ENCODE assay signal across 1 cellular context in genomic region chr6:43724914-43725642, GRCh38.
A peak's percentile ranks its signal among the peaks of the same experiment; 100 is the strongest.
TF ChIP-seq lines count a peak whose summit lies in the region.

No MANE protein-coding gene starts in this region.

TF ChIP-seq in HepG2, 621 proteins besides CTCF, POLR2A, EP300 and RAD21 (continued from another document and continues in another):
- TF ChIP-seq ZHX1 (CRISPR knock-in tag; IDR thresholded peaks at IDR 0.05; ENCODE audit: low read depth), result peak; percentile 86
- no peak for TF ChIP-seq ZXDC (CRISPR knock-in tag; IDR thresholded peaks at IDR 0.05)
- TF ChIP-seq ZBTB39 (CRISPR knock-in tag; IDR thresholded peaks at IDR 0.05), result no peak; the same call in 1 of the 2 replicates
- TF ChIP-seq PHF8 (CRISPR knock-in tag; IDR thresholded peaks at IDR 0.05), result peak; percentile 44
- no peak; the same call in 1 of the 2 replicates for TF ChIP-seq ZNF567 (CRISPR knock-in tag; IDR thresholded peaks at IDR 0.05; ENCODE audit: borderline replicate concordance)
- peak; percentile 72 for TF ChIP-seq KDM2A (CRISPR knock-in tag; IDR thresholded peaks at IDR 0.05; ENCODE audit: borderline replicate concordance, low read depth)
- no peak for TF ChIP-seq NR0B2 (CRISPR knock-in tag; IDR thresholded peaks at IDR 0.05)
- TF ChIP-seq ZBTB8A (CRISPR knock-in tag; IDR thresholded peaks at IDR 0.05; ENCODE audit: borderline replicate concordance, low read depth), result no peak
- no peak for TF ChIP-seq CENPBD1 (CRISPR knock-in tag; IDR thresholded peaks at IDR 0.05; ENCODE audit: borderline replicate concordance, low read depth)
- peak; percentile 87 for TF ChIP-seq SAP130 (CRISPR knock-in tag; IDR thresholded peaks at IDR 0.05; ENCODE audit: low read depth)
- TF ChIP-seq ZFP36L2 (CRISPR knock-in tag; IDR thresholded peaks at IDR 0.05), result peak; percentile 48; the same call in 1 of the 2 replicates
- TF ChIP-seq ZNF577 (CRISPR knock-in tag; IDR thresholded peaks at IDR 0.05; ENCODE audit: borderline replicate concordance, low read depth), result no peak
- TF ChIP-seq SMYD3 (CRISPR knock-in tag; IDR thresholded peaks at IDR 0.05), result no peak
- no peak for TF ChIP-seq ZFP1 (CRISPR knock-in tag; IDR thresholded peaks at IDR 0.05)
- TF ChIP-seq ZSCAN5A (CRISPR knock-in tag; IDR thresholded peaks at IDR 0.05; ENCODE audit: borderline replicate concordance), result no peak
- no peak; the same call in 1 of the 2 replicates for TF ChIP-seq ZNF703 (CRISPR knock-in tag; IDR thresholded peaks at IDR 0.05; ENCODE audit: borderline replicate concordance)
- TF ChIP-seq ZNF263 (CRISPR knock-in tag; IDR thresholded peaks at IDR 0.05), result peak; percentile 61; the same call in 1 of the 2 replicates
- no peak for TF ChIP-seq ZNF180 (CRISPR knock-in tag; IDR thresholded peaks at IDR 0.05; ENCODE audit: borderline replicate concordance, low read depth)
- TF ChIP-seq TBL1XR1 (IDR thresholded peaks at IDR 0.05; ENCODE audit: borderline replicate concordance, low read length, partially characterized antibody), result peak; percentile 36
- TF ChIP-seq SOX5 (CRISPR knock-in tag; IDR thresholded peaks at IDR 0.05; ENCODE audit: borderline replicate concordance), result peak; percentile 87
- TF ChIP-seq CENPX (CRISPR knock-in tag; IDR thresholded peaks at IDR 0.05), result no peak
- TF ChIP-seq ZNF543 (CRISPR knock-in tag; IDR thresholded peaks at IDR 0.05), result no peak
- no peak for TF ChIP-seq TAF15 (IDR thresholded peaks at IDR 0.05; ENCODE audit: low read depth, low read length, poor library complexity, severe bottlenecking)
- no peak for TF ChIP-seq ZNF326 (CRISPR knock-in tag; IDR thresholded peaks at IDR 0.05; ENCODE audit: borderline replicate concordance)
- no peak for TF ChIP-seq ZNF121 (CRISPR knock-in tag; IDR thresholded peaks at IDR 0.05)
- TF ChIP-seq ZNF724P (CRISPR knock-in tag; IDR thresholded peaks at IDR 0.05; ENCODE audit: borderline replicate concordance), result no peak
- TF ChIP-seq SUZ12 (IDR thresholded peaks at IDR 0.05; ENCODE audit: low read depth, low read length), result no peak
- TF ChIP-seq SIX4 (CRISPR knock-in tag; IDR thresholded peaks at IDR 0.05), result peak; percentile 96
- TF ChIP-seq DDIT3 (CRISPR knock-in tag; IDR thresholded peaks at IDR 0.05), result no peak
- 0 out of 2 replicates have a peak, but pooled peaks have one; percentile 42 for TF ChIP-seq GMEB1 (CRISPR knock-in tag; IDR thresholded peaks at IDR 0.05; ENCODE audit: borderline replicate concordance)
- TF ChIP-seq SMAD1 (CRISPR knock-in tag; IDR thresholded peaks at IDR 0.05; ENCODE audit: borderline replicate concordance, low read depth), result peak; percentile 74; the same call in 1 of the 2 replicates
- no peak for TF ChIP-seq SNAPC2 (CRISPR knock-in tag; IDR thresholded peaks at IDR 0.05)
- TF ChIP-seq ZBTB4 (CRISPR knock-in tag; IDR thresholded peaks at IDR 0.05; ENCODE audit: borderline replicate concordance), result no peak; the same call in 1 of the 2 replicates
- TF ChIP-seq ZNF780A (CRISPR knock-in tag; IDR thresholded peaks at IDR 0.05), result no peak; the same call in 1 of the 2 replicates
- TF ChIP-seq SRSF9 (IDR thresholded peaks at IDR 0.05; ENCODE audit: borderline replicate concordance, insufficient read depth, low read depth, low read length, poor library complexity, severe bottlenecking), result no peak
- TF ChIP-seq ZNF280D (CRISPR knock-in tag; IDR thresholded peaks at IDR 0.05), result no peak
- peak; percentile 79 for TF ChIP-seq NCOA2 (CRISPR knock-in tag; IDR thresholded peaks at IDR 0.05)
- no peak for TF ChIP-seq ZNF672 (CRISPR knock-in tag; IDR thresholded peaks at IDR 0.05)
